Comparison of ENCODE assay signal across 2 cellular contexts in the genomic region with DNA sequence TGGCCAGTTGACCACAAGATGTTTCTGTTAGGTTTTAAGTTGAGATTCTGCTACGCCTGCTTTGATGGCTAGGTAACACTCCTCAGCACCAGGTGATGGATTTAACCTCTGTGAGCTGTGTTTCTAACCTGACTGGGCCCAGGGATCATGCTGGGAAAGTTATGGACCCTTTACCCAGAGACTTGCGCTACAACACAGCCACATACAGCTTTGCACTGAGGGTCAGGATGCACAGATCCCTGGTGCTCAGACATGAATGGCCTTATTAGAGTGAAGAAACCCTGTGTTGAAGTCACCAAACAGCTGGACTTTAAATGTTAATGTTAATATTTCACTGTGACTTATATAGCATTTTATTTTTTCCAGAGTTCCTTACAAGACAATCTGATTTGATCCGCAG.
TF ChIP-seq lines count a peak whose summit lies in the region.

No MANE protein-coding gene starts in this region.

TF ChIP-seq in HEK293, 187 proteins besides CTCF, POLR2A, EP300 and RAD21 (continues in another document):
- TF ChIP-seq, protein P1, sequence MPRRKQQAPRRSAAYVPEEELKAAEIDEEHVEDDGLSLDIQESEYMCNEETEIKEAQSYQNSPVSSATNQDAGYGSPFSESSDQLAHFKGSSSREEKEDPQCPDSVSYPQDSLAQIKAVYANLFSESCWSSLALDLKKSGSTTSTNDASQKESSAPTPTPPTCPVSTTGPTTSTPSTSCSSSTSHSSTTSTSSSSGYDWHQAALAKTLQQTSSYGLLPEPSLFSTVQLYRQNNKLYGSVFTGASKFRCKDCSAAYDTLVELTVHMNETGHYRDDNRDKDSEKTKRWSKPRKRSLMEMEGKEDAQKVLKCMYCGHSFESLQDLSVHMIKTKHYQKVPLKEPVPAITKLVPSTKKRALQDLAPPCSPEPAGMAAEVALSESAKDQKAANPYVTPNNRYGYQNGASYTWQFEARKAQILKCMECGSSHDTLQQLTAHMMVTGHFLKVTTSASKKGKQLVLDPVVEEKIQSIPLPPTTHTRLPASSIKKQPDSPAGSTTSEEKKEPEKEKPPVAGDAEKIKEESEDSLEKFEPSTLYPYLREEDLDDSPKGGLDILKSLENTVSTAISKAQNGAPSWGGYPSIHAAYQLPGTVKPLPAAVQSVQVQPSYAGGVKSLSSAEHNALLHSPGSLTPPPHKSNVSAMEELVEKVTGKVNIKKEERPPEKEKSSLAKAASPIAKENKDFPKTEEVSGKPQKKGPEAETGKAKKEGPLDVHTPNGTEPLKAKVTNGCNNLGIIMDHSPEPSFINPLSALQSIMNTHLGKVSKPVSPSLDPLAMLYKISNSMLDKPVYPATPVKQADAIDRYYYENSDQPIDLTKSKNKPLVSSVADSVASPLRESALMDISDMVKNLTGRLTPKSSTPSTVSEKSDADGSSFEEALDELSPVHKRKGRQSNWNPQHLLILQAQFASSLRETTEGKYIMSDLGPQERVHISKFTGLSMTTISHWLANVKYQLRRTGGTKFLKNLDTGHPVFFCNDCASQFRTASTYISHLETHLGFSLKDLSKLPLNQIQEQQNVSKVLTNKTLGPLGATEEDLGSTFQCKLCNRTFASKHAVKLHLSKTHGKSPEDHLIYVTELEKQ (tag by site-specific recombination; IDR thresholded peaks at IDR 0.05; ENCODE audit: borderline replicate concordance) = no peak
- TF ChIP-seq ZXDB (tag by site-specific recombination; IDR thresholded peaks at IDR 0.05) (no peak), RBAK (tag by site-specific recombination; IDR thresholded peaks at IDR 0.05) (no peak), ZNF335 (tag by site-specific recombination; conservative IDR thresholded peaks at IDR 0.05) (no peak), SP2 (tag by site-specific recombination; IDR thresholded peaks at IDR 0.05) (no peak), ZNF292 (tag by site-specific recombination; IDR thresholded peaks at IDR 0.05; ENCODE audit: borderline replicate concordance, low read depth) (no peak), ZNF571 (tag by site-specific recombination; IDR thresholded peaks at IDR 0.05) (no peak)
- TF ChIP-seq, protein P2, sequence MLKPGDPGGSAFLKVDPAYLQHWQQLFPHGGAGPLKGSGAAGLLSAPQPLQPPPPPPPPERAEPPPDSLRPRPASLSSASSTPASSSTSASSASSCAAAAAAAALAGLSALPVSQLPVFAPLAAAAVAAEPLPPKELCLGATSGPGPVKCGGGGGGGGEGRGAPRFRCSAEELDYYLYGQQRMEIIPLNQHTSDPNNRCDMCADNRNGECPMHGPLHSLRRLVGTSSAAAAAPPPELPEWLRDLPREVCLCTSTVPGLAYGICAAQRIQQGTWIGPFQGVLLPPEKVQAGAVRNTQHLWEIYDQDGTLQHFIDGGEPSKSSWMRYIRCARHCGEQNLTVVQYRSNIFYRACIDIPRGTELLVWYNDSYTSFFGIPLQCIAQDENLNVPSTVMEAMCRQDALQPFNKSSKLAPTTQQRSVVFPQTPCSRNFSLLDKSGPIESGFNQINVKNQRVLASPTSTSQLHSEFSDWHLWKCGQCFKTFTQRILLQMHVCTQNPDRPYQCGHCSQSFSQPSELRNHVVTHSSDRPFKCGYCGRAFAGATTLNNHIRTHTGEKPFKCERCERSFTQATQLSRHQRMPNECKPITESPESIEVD (tag by site-specific recombination; IDR thresholded peaks at IDR 0.05) = no peak
- TF ChIP-seq, protein P3, sequence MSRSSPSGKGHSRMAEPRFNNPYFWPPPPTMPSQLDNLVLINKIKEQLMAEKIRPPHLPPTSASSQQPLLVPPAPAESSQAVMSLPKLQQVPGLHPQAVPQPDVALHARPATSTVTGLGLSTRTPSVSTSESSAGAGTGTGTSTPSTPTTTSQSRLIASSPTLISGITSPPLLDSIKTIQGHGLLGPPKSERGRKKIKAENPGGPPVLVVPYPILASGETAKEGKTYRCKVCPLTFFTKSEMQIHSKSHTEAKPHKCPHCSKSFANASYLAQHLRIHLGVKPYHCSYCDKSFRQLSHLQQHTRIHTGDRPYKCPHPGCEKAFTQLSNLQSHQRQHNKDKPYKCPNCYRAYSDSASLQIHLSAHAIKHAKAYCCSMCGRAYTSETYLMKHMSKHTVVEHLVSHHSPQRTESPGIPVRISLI (tag by site-specific recombination; IDR thresholded peaks at IDR 0.05) = no peak
- TF ChIP-seq, protein P4, sequence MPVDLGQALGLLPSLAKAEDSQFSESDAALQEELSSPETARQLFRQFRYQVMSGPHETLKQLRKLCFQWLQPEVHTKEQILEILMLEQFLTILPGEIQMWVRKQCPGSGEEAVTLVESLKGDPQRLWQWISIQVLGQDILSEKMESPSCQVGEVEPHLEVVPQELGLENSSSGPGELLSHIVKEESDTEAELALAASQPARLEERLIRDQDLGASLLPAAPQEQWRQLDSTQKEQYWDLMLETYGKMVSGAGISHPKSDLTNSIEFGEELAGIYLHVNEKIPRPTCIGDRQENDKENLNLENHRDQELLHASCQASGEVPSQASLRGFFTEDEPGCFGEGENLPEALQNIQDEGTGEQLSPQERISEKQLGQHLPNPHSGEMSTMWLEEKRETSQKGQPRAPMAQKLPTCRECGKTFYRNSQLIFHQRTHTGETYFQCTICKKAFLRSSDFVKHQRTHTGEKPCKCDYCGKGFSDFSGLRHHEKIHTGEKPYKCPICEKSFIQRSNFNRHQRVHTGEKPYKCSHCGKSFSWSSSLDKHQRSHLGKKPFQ (tag by site-specific recombination; IDR thresholded peaks at IDR 0.05) = no peak
- TF ChIP-seq, protein P5, sequence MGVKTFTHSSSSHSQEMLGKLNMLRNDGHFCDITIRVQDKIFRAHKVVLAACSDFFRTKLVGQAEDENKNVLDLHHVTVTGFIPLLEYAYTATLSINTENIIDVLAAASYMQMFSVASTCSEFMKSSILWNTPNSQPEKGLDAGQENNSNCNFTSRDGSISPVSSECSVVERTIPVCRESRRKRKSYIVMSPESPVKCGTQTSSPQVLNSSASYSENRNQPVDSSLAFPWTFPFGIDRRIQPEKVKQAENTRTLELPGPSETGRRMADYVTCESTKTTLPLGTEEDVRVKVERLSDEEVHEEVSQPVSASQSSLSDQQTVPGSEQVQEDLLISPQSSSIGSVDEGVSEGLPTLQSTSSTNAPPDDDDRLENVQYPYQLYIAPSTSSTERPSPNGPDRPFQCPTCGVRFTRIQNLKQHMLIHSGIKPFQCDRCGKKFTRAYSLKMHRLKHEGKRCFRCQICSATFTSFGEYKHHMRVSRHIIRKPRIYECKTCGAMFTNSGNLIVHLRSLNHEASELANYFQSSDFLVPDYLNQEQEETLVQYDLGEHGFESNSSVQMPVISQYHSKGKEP (tag by site-specific recombination; IDR thresholded peaks at IDR 0.05) = no peak

TF ChIP-seq in SK-N-SH, 30 proteins besides CTCF, POLR2A, EP300 and RAD21 (continued from another document):
- TF ChIP-seq, protein P6, sequence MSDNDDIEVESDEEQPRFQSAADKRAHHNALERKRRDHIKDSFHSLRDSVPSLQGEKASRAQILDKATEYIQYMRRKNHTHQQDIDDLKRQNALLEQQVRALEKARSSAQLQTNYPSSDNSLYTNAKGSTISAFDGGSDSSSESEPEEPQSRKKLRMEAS (IDR thresholded peaks at IDR 0.05; ENCODE audit: low read depth) = no peak
- TF ChIP-seq CHD2 (IDR thresholded peaks at IDR 0.05; ENCODE audit: low read length, partially characterized antibody) = no peak
- no peak for TF ChIP-seq RXRA (IDR thresholded peaks at IDR 0.05; ENCODE audit: borderline replicate concordance, low read depth)
- TF ChIP-seq SIN3A (IDR thresholded peaks at IDR 0.05; ENCODE audit: borderline replicate concordance, low read depth, low read length) = no peak
- TF ChIP-seq FOXM1 (IDR thresholded peaks at IDR 0.05; ENCODE audit: low read depth) = no peak
- TF ChIP-seq, protein P7, sequence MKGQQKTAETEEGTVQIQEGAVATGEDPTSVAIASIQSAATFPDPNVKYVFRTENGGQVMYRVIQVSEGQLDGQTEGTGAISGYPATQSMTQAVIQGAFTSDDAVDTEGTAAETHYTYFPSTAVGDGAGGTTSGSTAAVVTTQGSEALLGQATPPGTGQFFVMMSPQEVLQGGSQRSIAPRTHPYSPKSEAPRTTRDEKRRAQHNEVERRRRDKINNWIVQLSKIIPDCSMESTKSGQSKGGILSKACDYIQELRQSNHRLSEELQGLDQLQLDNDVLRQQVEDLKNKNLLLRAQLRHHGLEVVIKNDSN (IDR thresholded peaks at IDR 0.05; ENCODE audit: borderline replicate concordance, low read depth) = no peak
- TF ChIP-seq, protein P8, sequence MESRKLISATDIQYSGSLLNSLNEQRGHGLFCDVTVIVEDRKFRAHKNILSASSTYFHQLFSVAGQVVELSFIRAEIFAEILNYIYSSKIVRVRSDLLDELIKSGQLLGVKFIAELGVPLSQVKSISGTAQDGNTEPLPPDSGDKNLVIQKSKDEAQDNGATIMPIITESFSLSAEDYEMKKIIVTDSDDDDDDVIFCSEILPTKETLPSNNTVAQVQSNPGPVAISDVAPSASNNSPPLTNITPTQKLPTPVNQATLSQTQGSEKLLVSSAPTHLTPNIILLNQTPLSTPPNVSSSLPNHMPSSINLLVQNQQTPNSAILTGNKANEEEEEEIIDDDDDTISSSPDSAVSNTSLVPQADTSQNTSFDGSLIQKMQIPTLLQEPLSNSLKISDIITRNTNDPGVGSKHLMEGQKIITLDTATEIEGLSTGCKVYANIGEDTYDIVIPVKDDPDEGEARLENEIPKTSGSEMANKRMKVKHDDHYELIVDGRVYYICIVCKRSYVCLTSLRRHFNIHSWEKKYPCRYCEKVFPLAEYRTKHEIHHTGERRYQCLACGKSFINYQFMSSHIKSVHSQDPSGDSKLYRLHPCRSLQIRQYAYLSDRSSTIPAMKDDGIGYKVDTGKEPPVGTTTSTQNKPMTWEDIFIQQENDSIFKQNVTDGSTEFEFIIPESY (IDR thresholded peaks at IDR 0.05; ENCODE audit: borderline replicate concordance, low read depth) = no peak
- TF ChIP-seq RCOR1 (IDR thresholded peaks at IDR 0.05; ENCODE audit: low read length) = no peak
- TF ChIP-seq NFIC (IDR thresholded peaks at IDR 0.05; ENCODE audit: borderline replicate concordance) = no peak
- TF ChIP-seq, protein P9, sequence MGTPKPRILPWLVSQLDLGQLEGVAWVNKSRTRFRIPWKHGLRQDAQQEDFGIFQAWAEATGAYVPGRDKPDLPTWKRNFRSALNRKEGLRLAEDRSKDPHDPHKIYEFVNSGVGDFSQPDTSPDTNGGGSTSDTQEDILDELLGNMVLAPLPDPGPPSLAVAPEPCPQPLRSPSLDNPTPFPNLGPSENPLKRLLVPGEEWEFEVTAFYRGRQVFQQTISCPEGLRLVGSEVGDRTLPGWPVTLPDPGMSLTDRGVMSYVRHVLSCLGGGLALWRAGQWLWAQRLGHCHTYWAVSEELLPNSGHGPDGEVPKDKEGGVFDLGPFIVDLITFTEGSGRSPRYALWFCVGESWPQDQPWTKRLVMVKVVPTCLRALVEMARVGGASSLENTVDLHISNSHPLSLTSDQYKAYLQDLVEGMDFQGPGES (IDR thresholded peaks at IDR 0.05; ENCODE audit: low read depth, low read length) = no peak
- no peak for TF ChIP-seq POLR2AphosphoS5 (IDR thresholded peaks at IDR 0.05; ENCODE audit: low read depth, low read length)
TF ChIP-seq in SK-N-SH: peak in this region for 0.
